Comparison of ENCODE assay signal across 1 cellular context in the genomic region with DNA sequence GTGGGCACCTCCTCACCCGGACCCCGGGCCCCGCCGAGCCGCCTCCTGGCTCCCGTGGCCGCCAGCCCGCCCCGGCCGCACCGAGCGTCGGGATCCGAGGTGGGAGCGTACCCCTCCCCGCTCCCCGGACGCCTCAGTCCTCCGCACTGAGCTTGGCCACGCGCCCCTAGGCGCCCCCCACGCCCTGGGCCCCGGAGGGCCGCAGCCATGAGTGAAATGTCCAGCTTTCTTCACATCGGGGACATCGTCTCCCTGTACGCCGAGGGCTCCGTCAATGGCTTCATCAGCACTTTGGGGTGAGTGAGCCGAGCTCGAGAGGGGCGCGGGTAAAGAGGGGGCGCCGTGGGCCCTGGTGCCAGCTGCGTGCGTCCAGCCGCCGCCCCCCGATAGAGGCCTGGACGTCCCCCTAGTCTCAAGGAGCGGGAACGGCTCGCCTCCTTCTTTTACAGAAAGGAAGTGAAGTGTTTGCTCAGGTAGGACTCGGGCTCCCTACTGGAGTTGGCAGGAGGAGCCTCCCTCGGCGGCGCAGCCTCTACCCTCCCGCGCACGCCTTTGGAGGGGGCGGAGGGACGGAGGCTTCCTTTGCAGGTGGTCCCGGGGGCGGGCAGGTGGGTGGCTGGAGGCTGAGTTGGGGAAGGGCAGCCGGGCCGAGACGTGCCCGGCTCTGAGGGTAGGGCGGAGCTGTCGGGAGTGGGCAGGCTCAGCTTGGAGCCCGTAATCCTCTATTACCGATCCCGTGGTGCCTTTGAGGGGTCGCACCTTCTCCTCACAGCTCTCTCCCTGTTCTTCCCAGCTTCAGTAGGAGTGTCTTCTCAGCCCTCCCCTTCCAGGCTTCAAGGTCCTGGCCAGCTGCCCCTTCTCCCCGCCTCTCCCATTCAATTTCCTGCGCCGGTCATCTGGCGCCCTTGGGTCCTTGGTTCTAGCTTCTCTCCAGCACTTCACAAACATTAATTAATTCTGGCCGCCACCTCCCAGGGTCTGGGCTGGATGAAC.
TF ChIP-seq lines count a peak whose summit lies in the region.

No MANE protein-coding gene starts in this region.

TF ChIP-seq in K562, 482 proteins besides CTCF, POLR2A, EP300 and RAD21 (continued from another document and continues in another):
- TF ChIP-seq KLF10 (CRISPR knock-in tag; IDR thresholded peaks at IDR 0.05): no peak
- TF ChIP-seq ZNF445 (CRISPR knock-in tag; IDR thresholded peaks at IDR 0.05; ENCODE audit: low read depth): no peak
- TF ChIP-seq KDM1A (IDR thresholded peaks at IDR 0.05): no peak
- TF ChIP-seq ZNF12 (CRISPR knock-in tag; IDR thresholded peaks at IDR 0.05): no peak
- no peak for TF ChIP-seq NR3C1 (CRISPR knock-in tag; IDR thresholded peaks at IDR 0.05)
- no peak for TF ChIP-seq COPS2 (conservative IDR thresholded peaks at IDR 0.05)
- TF ChIP-seq USF1 (CRISPR knock-in tag; IDR thresholded peaks at IDR 0.05): no peak
- no peak for TF ChIP-seq NR2F6 (CRISPR knock-in tag; IDR thresholded peaks at IDR 0.05)
- TF ChIP-seq BRD4 (IDR thresholded peaks at IDR 0.05): no peak
- TF ChIP-seq RFX7 (CRISPR knock-in tag; IDR thresholded peaks at IDR 0.05): no peak
- TF ChIP-seq ARNT (IDR thresholded peaks at IDR 0.05): no peak
- TF ChIP-seq, protein P1, sequence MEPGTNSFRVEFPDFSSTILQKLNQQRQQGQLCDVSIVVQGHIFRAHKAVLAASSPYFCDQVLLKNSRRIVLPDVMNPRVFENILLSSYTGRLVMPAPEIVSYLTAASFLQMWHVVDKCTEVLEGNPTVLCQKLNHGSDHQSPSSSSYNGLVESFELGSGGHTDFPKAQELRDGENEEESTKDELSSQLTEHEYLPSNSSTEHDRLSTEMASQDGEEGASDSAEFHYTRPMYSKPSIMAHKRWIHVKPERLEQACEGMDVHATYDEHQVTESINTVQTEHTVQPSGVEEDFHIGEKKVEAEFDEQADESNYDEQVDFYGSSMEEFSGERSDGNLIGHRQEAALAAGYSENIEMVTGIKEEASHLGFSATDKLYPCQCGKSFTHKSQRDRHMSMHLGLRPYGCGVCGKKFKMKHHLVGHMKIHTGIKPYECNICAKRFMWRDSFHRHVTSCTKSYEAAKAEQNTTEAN (CRISPR knock-in tag; IDR thresholded peaks at IDR 0.05): no peak
- TF ChIP-seq, protein P2, sequence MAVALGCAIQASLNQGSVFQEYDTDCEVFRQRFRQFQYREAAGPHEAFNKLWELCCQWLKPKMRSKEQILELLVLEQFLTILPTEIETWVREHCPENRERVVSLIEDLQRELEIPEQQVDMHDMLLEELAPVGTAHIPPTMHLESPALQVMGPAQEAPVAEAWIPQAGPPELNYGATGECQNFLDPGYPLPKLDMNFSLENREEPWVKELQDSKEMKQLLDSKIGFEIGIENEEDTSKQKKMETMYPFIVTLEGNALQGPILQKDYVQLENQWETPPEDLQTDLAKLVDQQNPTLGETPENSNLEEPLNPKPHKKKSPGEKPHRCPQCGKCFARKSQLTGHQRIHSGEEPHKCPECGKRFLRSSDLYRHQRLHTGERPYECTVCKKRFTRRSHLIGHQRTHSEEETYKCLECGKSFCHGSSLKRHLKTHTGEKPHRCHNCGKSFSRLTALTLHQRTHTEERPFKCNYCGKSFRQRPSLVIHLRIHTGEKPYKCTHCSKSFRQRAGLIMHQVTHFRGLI (CRISPR knock-in tag; IDR thresholded peaks at IDR 0.05): no peak
- TF ChIP-seq KLF6 (CRISPR knock-in tag; IDR thresholded peaks at IDR 0.05; ENCODE audit: borderline replicate concordance): no peak
- TF ChIP-seq, protein P3, sequence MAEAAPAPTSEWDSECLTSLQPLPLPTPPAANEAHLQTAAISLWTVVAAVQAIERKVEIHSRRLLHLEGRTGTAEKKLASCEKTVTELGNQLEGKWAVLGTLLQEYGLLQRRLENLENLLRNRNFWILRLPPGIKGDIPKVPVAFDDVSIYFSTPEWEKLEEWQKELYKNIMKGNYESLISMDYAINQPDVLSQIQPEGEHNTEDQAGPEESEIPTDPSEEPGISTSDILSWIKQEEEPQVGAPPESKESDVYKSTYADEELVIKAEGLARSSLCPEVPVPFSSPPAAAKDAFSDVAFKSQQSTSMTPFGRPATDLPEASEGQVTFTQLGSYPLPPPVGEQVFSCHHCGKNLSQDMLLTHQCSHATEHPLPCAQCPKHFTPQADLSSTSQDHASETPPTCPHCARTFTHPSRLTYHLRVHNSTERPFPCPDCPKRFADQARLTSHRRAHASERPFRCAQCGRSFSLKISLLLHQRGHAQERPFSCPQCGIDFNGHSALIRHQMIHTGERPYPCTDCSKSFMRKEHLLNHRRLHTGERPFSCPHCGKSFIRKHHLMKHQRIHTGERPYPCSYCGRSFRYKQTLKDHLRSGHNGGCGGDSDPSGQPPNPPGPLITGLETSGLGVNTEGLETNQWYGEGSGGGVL (CRISPR knock-in tag; IDR thresholded peaks at IDR 0.05): no peak
- TF ChIP-seq STAT5A (IDR thresholded peaks at IDR 0.05; ENCODE audit: borderline replicate concordance, low read length): no peak
- TF ChIP-seq MAFF (IDR thresholded peaks at IDR 0.05; ENCODE audit: low read length): no peak
- TF ChIP-seq EGR1 (conservative IDR thresholded peaks at IDR 0.05): peak; percentile 88
- TF ChIP-seq ZNF347 (CRISPR knock-in tag; IDR thresholded peaks at IDR 0.05; ENCODE audit: low read depth): no peak
- TF ChIP-seq PYGO2 (tag; IDR thresholded peaks at IDR 0.05): no peak
- no peak for TF ChIP-seq ETV1 (tag; conservative IDR thresholded peaks at IDR 0.05; ENCODE audit: low read depth)
- peak; percentile 41; the same call in 1 of the 2 replicates for TF ChIP-seq MYNN (IDR thresholded peaks at IDR 0.05)
- TF ChIP-seq MYNN (CRISPR knock-in tag; IDR thresholded peaks at IDR 0.05): no peak
- no peak for TF ChIP-seq CBFA2T2 (conservative IDR thresholded peaks at IDR 0.05)
- peak in 1 of 2 experiments; percentile 66; a peak in 2 of 4 replicates for TF ChIP-seq MAZ (CRISPR knock-in tag; conservative IDR thresholded peaks at IDR 0.05 in 1 of 2, IDR thresholded peaks at IDR 0.05 in 1 of 2)
- no peak for TF ChIP-seq KLF13 (tag; IDR thresholded peaks at IDR 0.05; ENCODE audit: borderline replicate concordance, low read depth)
- TF ChIP-seq HCFC1 (IDR thresholded peaks at IDR 0.05; ENCODE audit: low read depth, low read length): no peak
- no peak for TF ChIP-seq RBM15 (IDR thresholded peaks at IDR 0.05; ENCODE audit: insufficient read depth, low read length)
- TF ChIP-seq FOXA3 (CRISPR knock-in tag; conservative IDR thresholded peaks at IDR 0.05 in 1 of 2, IDR thresholded peaks at IDR 0.05 in 1 of 2): no peak
- TF ChIP-seq L3MBTL2 (IDR thresholded peaks at IDR 0.05): no peak
- TF ChIP-seq ZNF165 (CRISPR knock-in tag; IDR thresholded peaks at IDR 0.05; ENCODE audit: borderline replicate concordance): no peak
- TF ChIP-seq VEZF1 (CRISPR knock-in tag; IDR thresholded peaks at IDR 0.05): peak; percentile 25; the same call in 1 of the 2 replicates
- no peak for TF ChIP-seq ZNF146 (CRISPR knock-in tag; IDR thresholded peaks at IDR 0.05; ENCODE audit: unreplicated experiment)
- TF ChIP-seq, protein P4, sequence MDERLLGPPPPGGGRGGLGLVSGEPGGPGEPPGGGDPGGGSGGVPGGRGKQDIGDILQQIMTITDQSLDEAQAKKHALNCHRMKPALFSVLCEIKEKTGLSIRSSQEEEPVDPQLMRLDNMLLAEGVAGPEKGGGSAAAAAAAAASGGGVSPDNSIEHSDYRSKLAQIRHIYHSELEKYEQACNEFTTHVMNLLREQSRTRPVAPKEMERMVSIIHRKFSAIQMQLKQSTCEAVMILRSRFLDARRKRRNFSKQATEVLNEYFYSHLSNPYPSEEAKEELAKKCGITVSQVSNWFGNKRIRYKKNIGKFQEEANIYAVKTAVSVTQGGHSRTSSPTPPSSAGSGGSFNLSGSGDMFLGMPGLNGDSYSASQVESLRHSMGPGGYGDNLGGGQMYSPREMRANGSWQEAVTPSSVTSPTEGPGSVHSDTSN (CRISPR knock-in tag; IDR thresholded peaks at IDR 0.05; ENCODE audit: low read depth): no peak
- TF ChIP-seq, protein P4 (tag; conservative IDR thresholded peaks at IDR 0.05; ENCODE audit: low read depth): no peak
- TF ChIP-seq TOE1 (IDR thresholded peaks at IDR 0.05; ENCODE audit: borderline replicate concordance): no peak
- TF ChIP-seq TOE1 (CRISPR knock-in tag; IDR thresholded peaks at IDR 0.05; ENCODE audit: borderline replicate concordance, low read depth): no peak
- TF ChIP-seq ATF7 (IDR thresholded peaks at IDR 0.05): no peak
- no peak for TF ChIP-seq PHTF2 (CRISPR knock-in tag; IDR thresholded peaks at IDR 0.05)
- no peak for TF ChIP-seq MYBL2 (IDR thresholded peaks at IDR 0.05; ENCODE audit: low read depth)
- TF ChIP-seq MYBL2 (CRISPR knock-in tag; IDR thresholded peaks at IDR 0.05; ENCODE audit: borderline replicate concordance): no peak
- no peak for TF ChIP-seq THRA (IDR thresholded peaks at IDR 0.05)
- TF ChIP-seq MAX (CRISPR knock-in tag; IDR thresholded peaks at IDR 0.05): peak; percentile 52; the same call in 1 of the 2 replicates
- TF ChIP-seq PTTG1 (tag; IDR thresholded peaks at IDR 0.05; ENCODE audit: low read depth): no peak
- TF ChIP-seq ZNF644 (tag; IDR thresholded peaks at IDR 0.05; ENCODE audit: low read depth): no peak
- TF ChIP-seq LARP7 (IDR thresholded peaks at IDR 0.05): no peak
- no peak for TF ChIP-seq ZC3H11A (IDR thresholded peaks at IDR 0.05; ENCODE audit: low read depth, low read length)
- no peak for TF ChIP-seq RFX1 (IDR thresholded peaks at IDR 0.05)
- TF ChIP-seq, protein P5, sequence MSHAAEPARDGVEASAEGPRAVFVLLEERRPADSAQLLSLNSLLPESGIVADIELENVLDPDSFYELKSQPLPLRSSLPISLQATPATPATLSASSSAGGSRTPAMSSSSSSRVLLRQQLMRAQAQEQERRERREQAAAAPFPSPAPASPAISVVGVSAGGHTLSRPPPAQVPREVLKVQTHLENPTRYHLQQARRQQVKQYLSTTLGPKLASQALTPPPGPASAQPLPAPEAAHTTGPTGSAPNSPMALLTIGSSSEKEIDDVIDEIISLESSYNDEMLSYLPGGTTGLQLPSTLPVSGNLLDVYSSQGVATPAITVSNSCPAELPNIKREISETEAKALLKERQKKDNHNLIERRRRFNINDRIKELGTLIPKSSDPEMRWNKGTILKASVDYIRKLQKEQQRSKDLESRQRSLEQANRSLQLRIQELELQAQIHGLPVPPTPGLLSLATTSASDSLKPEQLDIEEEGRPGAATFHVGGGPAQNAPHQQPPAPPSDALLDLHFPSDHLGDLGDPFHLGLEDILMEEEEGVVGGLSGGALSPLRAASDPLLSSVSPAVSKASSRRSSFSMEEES (CRISPR knock-in tag; IDR thresholded peaks at IDR 0.05): no peak
- TF ChIP-seq FOXJ3 (CRISPR knock-in tag; IDR thresholded peaks at IDR 0.05): no peak
- TF ChIP-seq RBM39 (optimal IDR thresholded peaks at IDR 0.05; ENCODE audit: low read depth, low read length): no peak
- peak; percentile 37; the same call in 1 of the 2 replicates for TF ChIP-seq CXXC5 (CRISPR knock-in tag; IDR thresholded peaks at IDR 0.05)
- TF ChIP-seq, protein P6, sequence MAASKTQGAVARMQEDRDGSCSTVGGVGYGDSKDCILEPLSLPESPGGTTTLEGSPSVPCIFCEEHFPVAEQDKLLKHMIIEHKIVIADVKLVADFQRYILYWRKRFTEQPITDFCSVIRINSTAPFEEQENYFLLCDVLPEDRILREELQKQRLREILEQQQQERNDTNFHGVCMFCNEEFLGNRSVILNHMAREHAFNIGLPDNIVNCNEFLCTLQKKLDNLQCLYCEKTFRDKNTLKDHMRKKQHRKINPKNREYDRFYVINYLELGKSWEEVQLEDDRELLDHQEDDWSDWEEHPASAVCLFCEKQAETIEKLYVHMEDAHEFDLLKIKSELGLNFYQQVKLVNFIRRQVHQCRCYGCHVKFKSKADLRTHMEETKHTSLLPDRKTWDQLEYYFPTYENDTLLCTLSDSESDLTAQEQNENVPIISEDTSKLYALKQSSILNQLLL (CRISPR knock-in tag; IDR thresholded peaks at IDR 0.05; ENCODE audit: borderline replicate concordance): no peak
- no peak for TF ChIP-seq BCL6 (CRISPR knock-in tag; IDR thresholded peaks at IDR 0.05)
- TF ChIP-seq SP2 (IDR thresholded peaks at IDR 0.05; ENCODE audit: extremely low read depth, low read depth, low read length, poor library complexity, severe bottlenecking): no peak
